ENCODE assay signal across 8 cellular contexts in the genomic region with DNA sequence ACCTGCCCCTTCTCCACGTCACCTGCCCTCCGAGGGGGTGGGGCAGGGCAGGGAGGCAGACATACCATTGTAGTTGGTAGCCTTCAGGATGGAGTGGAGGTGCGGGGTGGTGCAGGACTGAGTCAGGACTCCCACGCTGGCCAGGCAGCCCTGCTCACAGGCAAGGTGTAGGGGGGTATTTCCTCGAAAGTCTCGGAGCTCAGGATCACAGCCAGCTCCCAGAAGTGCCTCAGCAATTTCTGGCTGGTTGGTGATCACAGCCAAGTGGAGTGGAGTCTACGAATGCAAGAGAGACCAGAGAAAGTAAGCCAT. TPM values are rescaled to one million over a fixed set of nuclear protein-coding genes. Genes with fewer than 3 reads are reported as not detected.
A peak's percentile ranks its signal among the peaks of the same experiment; 100 is the strongest.
DNase-seq lines count a peak whose midpoint lies in the region; TF ChIP-seq lines count a peak whose summit lies in the region.

No MANE protein-coding gene starts in this region.

- H3K4me3 ChIP-seq in Loucy (ENCODE audit: low read length, poor library complexity, severe bottlenecking) (peak overlapping the region; percentile 99), iPS-15b (ENCODE audit: low read depth, low read length) (peak overlapping the region; percentile 63)

- peak overlapping the region; percentile 98 for H3K4me2 ChIP-seq in Loucy (ENCODE audit: low read depth, low read length, poor library complexity, severe bottlenecking)

- H3K9ac ChIP-seq in Loucy (ENCODE audit: low read depth, low read length, poor library complexity, severe bottlenecking) (peak overlapping the region; percentile 93), iPS-15b (ENCODE audit: low read depth, low read length) (no peak overlapping the region)

- H3K4me1 ChIP-seq in Loucy (ENCODE audit: insufficient read depth, low read length, poor library complexity, severe bottlenecking) (peaks cover 50% of the 10 kb centered on the region), iPS-15b (ENCODE audit: control insufficient read depth, insufficient read depth, low read length) (peaks cover 19% of the 10 kb centered on the region)

- no peak overlapping the region for H2AFZ ChIP-seq in Loucy (ENCODE audit: low read length)

- no peaks in the 10 kb centered on the region for H3K9me2 ChIP-seq in Loucy (replicated peaks; ENCODE audit: low read depth, low read length)

- peaks cover 31% of the 10 kb centered on the region; the same call in 1 of the 2 replicates for H3K36me3 ChIP-seq in Loucy (ENCODE audit: insufficient read depth, low read length)
- peaks cover 25% of the 10 kb centered on the region for H3K36me3 ChIP-seq in iPS-15b (ENCODE audit: control insufficient read depth, insufficient read depth, low read length)

- H3K27ac ChIP-seq in 22Rv1 (peak overlapping the region; percentile 98), adipose tissue (ENCODE audit: low read depth, low read length) (peak overlapping the region; percentile 90)

- H3K9me3 ChIP-seq in Loucy (ENCODE audit: insufficient read depth, low read depth, low read length) (no peaks in the 10 kb centered on the region), iPS-15b (ENCODE audit: control insufficient read depth, insufficient read depth, low read length) (no peaks in the 10 kb centered on the region)

- H3K27me3 ChIP-seq in Loucy (ENCODE audit: insufficient read depth, low read length, poor library complexity, severe bottlenecking) = no peaks in the 10 kb centered on the region
- no peaks in the 10 kb centered on the region for H3K27me3 ChIP-seq in iPS-15b (ENCODE audit: control insufficient read depth, insufficient read depth, low read length)

- DNase-seq in stimulated activated CD4-positive, alpha-beta T cell treated with anti-CD3 and anti-CD28 coated beads, Interleukin-1b, Interleukin-23, amount 100 ng/mL, for 4 hours (ENCODE audit: low read depth in 2 of 2) = peak; percentile 45 to 47
- DNase-seq in 8988T = no peak
- no peak for DNase-seq in islet precursor cell
- no peak for DNase-seq in medulla oblongata (ENCODE audit: extremely low spot score)

- TF ChIP-seq CTCF in 22Rv1 (IDR thresholded peaks at IDR 0.05) = no peak
- no peak for TF ChIP-seq CTCF in Loucy (conservative IDR thresholded peaks at IDR 0.05; ENCODE audit: low read length)

- H3F3A ChIP-seq in Loucy (ENCODE audit: low read depth) = peaks cover 5% of the 10 kb centered on the region; the same call in 1 of the 2 replicates

- peaks cover 32% of the 10 kb centered on the region for H4K20me1 ChIP-seq in Loucy (ENCODE audit: insufficient read depth, low read length, poor library complexity, severe bottlenecking)

- H3K79me2 ChIP-seq in Loucy (ENCODE audit: insufficient read depth, low read length) = peaks cover 41% of the 10 kb centered on the region

- 8 to 12% (median 11%) methylated on average over 7 of the region's 7 CpGs for WGBS in adipose tissue, 3 donors

RNA-seq across cellular contexts. Expression of a gene that starts 1.5 kb away (rescaled TPM):
- 100 to 1,000 TPM in 2 of 3 donors, 10 to 100 TPM in 1; 71.7 to 422 (median 244) TPM for polyA plus RNA-seq in adipose tissue

Comparison
In these comparisons a context has a peak if more than half of its experiments do, and no peak if none do; other contexts are left out.
1. DNase-seq: peak in stimulated activated CD4-positive, alpha-beta T cell treated with anti-CD3 and anti-CD28 coated beads, Interleukin-1b, Interleukin-23, amount 100 ng/mL, for 4 hours (2 of 2); none in 8988T (single experiment), islet precursor cell (single experiment) and medulla oblongata (single experiment).